ENCODE assay signal across 1 cellular context in the genomic region with DNA sequence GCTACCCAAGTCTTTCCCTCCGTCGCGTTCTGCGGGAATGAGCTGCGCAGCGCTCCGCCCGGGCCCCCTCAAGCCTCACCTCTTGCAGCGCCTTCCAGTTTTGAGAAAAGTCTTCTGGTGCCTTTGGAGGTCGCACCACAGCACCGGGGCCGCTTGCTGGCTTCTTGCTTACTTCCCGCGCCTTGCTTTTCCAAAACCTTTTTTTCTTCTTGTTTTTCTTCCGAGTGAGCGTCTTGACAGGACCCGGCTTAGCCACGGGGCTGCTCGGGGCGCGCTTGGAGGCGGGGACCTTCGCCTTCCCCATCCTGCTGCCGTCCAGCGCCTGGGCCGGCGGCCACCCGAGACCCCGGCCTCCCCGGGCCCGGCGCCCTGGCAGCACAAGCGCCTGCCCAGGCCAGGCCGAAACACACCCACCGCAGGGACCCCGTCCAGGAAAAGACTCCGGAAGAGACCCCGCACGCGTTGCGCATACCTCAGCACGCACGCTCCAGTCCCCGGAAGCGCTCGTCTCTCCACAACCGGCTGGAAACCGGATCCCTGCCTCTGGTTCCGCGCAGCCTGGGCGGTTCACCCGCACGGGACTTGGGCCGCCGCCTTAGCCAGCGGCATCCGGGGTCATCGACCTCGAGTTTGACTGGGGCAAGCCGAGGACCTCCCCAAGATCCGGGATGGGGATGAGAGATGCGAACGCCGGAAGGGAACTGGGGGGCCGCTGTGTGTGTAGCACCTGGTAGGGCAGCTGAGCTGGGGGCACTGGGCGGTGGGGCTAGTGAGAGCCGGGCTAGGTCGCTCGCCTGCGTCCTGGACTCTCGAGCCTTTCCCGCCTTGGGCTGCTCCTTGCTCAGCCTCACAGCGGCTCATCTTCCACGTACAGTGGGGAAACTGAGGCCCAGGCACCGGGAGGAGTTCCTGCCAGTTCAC.
A peak's percentile ranks its signal among the peaks of the same experiment; 100 is the strongest.
TF ChIP-seq lines count a peak whose summit lies in the region.

A gene with protein sequence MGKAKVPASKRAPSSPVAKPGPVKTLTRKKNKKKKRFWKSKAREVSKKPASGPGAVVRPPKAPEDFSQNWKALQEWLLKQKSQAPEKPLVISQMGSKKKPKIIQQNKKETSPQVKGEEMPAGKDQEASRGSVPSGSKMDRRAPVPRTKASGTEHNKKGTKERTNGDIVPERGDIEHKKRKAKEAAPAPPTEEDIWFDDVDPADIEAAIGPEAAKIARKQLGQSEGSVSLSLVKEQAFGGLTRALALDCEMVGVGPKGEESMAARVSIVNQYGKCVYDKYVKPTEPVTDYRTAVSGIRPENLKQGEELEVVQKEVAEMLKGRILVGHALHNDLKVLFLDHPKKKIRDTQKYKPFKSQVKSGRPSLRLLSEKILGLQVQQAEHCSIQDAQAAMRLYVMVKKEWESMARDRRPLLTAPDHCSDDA (minus strand): TSS at position 470 of the 921 bp plus-strand sequence. CDS start 166 bp downstream, at position 304.

TF ChIP-seq in H1, 55 proteins besides CTCF, POLR2A, EP300 and RAD21 (continued from another document):
- TF ChIP-seq ATF2 (IDR thresholded peaks at IDR 0.05; ENCODE audit: low read length) (no peak), MAFK (IDR thresholded peaks at IDR 0.05; ENCODE audit: low read depth, low read length) (no peak), PHF8 (conservative IDR thresholded peaks at IDR 0.05; ENCODE audit: low read depth, low read length) (peak; percentile 59), CTBP2 (IDR thresholded peaks at IDR 0.05; ENCODE audit: borderline replicate concordance, insufficient read depth, insufficient read length, low read length) (peak; percentile 91), JUN (IDR thresholded peaks at IDR 0.05; ENCODE audit: low read depth, low read length) (no peak), RXRA (IDR thresholded peaks at IDR 0.05; ENCODE audit: insufficient read depth, low read depth, low read length) (0 out of 2 replicates have a peak, but pooled peaks have one; percentile 82), JUND (IDR thresholded peaks at IDR 0.05; ENCODE audit: low read length) (0 out of 2 replicates have a peak, but pooled peaks have one; percentile 29), BACH1 (IDR thresholded peaks at IDR 0.05; ENCODE audit: low read length) (no peak), CHD1 (IDR thresholded peaks at IDR 0.05; ENCODE audit: low read depth, low read length) (no peak), TAF1 (IDR thresholded peaks at IDR 0.05; ENCODE audit: low read depth, low read length) (peak; percentile 83), HDAC2 (IDR thresholded peaks at IDR 0.05; ENCODE audit: borderline replicate concordance in 1 of 2, low read depth in 2 of 2, low read length in 2 of 2) (peak in 1 of 2 experiments; percentile 92; a peak in 2 of 4 replicates), BCL11A (IDR thresholded peaks at IDR 0.05; ENCODE audit: low read depth in 2 of 2, low read length in 2 of 2) (no peak), POU5F1 (IDR thresholded peaks at IDR 0.05; ENCODE audit: low read depth, low read length) (no peak), KDM5A (IDR thresholded peaks at IDR 0.05; ENCODE audit: low read length) (peak; percentile 65), CEBPB (IDR thresholded peaks at IDR 0.05; ENCODE audit: low read depth, low read length) (no peak), SIRT6 (IDR thresholded peaks at IDR 0.05; ENCODE audit: low read length) (no peak), RNF2 (IDR thresholded peaks at IDR 0.05; ENCODE audit: borderline replicate concordance, low read depth, low read length, missing control alignments, poor library complexity, severe bottlenecking) (no peak), EGR1 (IDR thresholded peaks at IDR 0.05; ENCODE audit: borderline replicate concordance, low read depth, low read length) (peak; percentile 69; the same call in 1 of the 2 replicates), HDAC6 (IDR thresholded peaks at IDR 0.05; ENCODE audit: low read depth, low read length) (no peak), ZNF274 (IDR thresholded peaks at IDR 0.05; ENCODE audit: borderline replicate concordance, extremely low read depth, low read length) (no peak), SIN3A (conservative IDR thresholded peaks at IDR 0.05 in 1 of 2, IDR thresholded peaks at IDR 0.05 in 1 of 2; ENCODE audit: low read depth in 1 of 2, low read length in 2 of 2) (peak; percentile 22 to 95; a peak in 2 of 4 replicates), NANOG (IDR thresholded peaks at IDR 0.05; ENCODE audit: insufficient read depth, low read depth, low read length, poor library complexity, severe bottlenecking) (no peak), SP1 (IDR thresholded peaks at IDR 0.05; ENCODE audit: low read depth, low read length) (peak; percentile 60; the same call in 1 of the 2 replicates), KDM4A (IDR thresholded peaks at IDR 0.05; ENCODE audit: low read depth, low read length, severe bottlenecking) (peak; percentile 71), CBX5 (IDR thresholded peaks at IDR 0.05; ENCODE audit: low read depth, low read length) (no peak), SAP30 (IDR thresholded peaks at IDR 0.05; ENCODE audit: insufficient read depth, insufficient replicate concordance, low read length) (no peak), NRF1 (IDR thresholded peaks at IDR 0.05; ENCODE audit: low read depth, low read length) (peak; percentile 2; the same call in 1 of the 2 replicates), CHD2 (IDR thresholded peaks at IDR 0.05; ENCODE audit: low read length) (peak; percentile 57; the same call in 1 of the 2 replicates), TCF12 (IDR thresholded peaks at IDR 0.05; ENCODE audit: low read depth, low read length) (no peak), SP2 (IDR thresholded peaks at IDR 0.05; ENCODE audit: low read length) (no peak), SIX5 (IDR thresholded peaks at IDR 0.05; ENCODE audit: low read depth, low read length) (no peak), CREB1 (IDR thresholded peaks at IDR 0.05) (peak; percentile 74; the same call in 1 of the 2 replicates), CBX8 (IDR thresholded peaks at IDR 0.05; ENCODE audit: borderline replicate concordance, low read depth, low read length) (no peak), TAF7 (optimal IDR thresholded peaks at IDR 0.05; ENCODE audit: borderline replicate concordance, low read depth, low read length) (no peak), GTF2F1 (IDR thresholded peaks at IDR 0.05; ENCODE audit: borderline replicate concordance, low read depth, low read length) (no peak), BRCA1 (IDR thresholded peaks at IDR 0.05; ENCODE audit: low read depth, low read length) (no peak), FOSL1 (IDR thresholded peaks at IDR 0.05; ENCODE audit: insufficient read depth, low read depth, low read length) (no peak), POLR2AphosphoS5 (IDR thresholded peaks at IDR 0.05; ENCODE audit: low read depth, low read length) (peak; percentile 63), SP4 (IDR thresholded peaks at IDR 0.05; ENCODE audit: low read length) (peak; percentile 79; the same call in 1 of the 2 replicates), ASH2L (IDR thresholded peaks at IDR 0.05; ENCODE audit: low read length) (peak; percentile 96)
- TF ChIP-seq, protein P1, sequence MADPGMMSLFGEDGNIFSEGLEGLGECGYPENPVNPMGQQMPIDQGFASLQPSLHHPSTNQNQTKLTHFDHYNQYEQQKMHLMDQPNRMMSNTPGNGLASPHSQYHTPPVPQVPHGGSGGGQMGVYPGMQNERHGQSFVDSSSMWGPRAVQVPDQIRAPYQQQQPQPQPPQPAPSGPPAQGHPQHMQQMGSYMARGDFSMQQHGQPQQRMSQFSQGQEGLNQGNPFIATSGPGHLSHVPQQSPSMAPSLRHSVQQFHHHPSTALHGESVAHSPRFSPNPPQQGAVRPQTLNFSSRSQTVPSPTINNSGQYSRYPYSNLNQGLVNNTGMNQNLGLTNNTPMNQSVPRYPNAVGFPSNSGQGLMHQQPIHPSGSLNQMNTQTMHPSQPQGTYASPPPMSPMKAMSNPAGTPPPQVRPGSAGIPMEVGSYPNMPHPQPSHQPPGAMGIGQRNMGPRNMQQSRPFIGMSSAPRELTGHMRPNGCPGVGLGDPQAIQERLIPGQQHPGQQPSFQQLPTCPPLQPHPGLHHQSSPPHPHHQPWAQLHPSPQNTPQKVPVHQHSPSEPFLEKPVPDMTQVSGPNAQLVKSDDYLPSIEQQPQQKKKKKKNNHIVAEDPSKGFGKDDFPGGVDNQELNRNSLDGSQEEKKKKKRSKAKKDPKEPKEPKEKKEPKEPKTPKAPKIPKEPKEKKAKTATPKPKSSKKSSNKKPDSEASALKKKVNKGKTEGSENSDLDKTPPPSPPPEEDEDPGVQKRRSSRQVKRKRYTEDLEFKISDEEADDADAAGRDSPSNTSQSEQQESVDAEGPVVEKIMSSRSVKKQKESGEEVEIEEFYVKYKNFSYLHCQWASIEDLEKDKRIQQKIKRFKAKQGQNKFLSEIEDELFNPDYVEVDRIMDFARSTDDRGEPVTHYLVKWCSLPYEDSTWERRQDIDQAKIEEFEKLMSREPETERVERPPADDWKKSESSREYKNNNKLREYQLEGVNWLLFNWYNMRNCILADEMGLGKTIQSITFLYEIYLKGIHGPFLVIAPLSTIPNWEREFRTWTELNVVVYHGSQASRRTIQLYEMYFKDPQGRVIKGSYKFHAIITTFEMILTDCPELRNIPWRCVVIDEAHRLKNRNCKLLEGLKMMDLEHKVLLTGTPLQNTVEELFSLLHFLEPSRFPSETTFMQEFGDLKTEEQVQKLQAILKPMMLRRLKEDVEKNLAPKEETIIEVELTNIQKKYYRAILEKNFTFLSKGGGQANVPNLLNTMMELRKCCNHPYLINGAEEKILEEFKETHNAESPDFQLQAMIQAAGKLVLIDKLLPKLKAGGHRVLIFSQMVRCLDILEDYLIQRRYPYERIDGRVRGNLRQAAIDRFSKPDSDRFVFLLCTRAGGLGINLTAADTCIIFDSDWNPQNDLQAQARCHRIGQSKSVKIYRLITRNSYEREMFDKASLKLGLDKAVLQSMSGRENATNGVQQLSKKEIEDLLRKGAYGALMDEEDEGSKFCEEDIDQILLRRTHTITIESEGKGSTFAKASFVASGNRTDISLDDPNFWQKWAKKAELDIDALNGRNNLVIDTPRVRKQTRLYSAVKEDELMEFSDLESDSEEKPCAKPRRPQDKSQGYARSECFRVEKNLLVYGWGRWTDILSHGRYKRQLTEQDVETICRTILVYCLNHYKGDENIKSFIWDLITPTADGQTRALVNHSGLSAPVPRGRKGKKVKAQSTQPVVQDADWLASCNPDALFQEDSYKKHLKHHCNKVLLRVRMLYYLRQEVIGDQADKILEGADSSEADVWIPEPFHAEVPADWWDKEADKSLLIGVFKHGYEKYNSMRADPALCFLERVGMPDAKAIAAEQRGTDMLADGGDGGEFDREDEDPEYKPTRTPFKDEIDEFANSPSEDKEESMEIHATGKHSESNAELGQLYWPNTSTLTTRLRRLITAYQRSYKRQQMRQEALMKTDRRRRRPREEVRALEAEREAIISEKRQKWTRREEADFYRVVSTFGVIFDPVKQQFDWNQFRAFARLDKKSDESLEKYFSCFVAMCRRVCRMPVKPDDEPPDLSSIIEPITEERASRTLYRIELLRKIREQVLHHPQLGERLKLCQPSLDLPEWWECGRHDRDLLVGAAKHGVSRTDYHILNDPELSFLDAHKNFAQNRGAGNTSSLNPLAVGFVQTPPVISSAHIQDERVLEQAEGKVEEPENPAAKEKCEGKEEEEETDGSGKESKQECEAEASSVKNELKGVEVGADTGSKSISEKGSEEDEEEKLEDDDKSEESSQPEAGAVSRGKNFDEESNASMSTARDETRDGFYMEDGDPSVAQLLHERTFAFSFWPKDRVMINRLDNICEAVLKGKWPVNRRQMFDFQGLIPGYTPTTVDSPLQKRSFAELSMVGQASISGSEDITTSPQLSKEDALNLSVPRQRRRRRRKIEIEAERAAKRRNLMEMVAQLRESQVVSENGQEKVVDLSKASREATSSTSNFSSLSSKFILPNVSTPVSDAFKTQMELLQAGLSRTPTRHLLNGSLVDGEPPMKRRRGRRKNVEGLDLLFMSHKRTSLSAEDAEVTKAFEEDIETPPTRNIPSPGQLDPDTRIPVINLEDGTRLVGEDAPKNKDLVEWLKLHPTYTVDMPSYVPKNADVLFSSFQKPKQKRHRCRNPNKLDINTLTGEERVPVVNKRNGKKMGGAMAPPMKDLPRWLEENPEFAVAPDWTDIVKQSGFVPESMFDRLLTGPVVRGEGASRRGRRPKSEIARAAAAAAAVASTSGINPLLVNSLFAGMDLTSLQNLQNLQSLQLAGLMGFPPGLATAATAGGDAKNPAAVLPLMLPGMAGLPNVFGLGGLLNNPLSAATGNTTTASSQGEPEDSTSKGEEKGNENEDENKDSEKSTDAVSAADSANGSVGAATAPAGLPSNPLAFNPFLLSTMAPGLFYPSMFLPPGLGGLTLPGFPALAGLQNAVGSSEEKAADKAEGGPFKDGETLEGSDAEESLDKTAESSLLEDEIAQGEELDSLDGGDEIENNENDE (IDR thresholded peaks at IDR 0.05; ENCODE audit: insufficient replicate concordance, low read length), result peak; percentile 31
- TF ChIP-seq, protein P2, sequence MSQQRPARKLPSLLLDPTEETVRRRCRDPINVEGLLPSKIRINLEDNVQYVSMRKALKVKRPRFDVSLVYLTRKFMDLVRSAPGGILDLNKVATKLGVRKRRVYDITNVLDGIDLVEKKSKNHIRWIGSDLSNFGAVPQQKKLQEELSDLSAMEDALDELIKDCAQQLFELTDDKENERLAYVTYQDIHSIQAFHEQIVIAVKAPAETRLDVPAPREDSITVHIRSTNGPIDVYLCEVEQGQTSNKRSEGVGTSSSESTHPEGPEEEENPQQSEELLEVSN (IDR thresholded peaks at IDR 0.05), result peak; percentile 78; the same call in 1 of the 2 replicates
- TF ChIP-seq, protein P3, sequence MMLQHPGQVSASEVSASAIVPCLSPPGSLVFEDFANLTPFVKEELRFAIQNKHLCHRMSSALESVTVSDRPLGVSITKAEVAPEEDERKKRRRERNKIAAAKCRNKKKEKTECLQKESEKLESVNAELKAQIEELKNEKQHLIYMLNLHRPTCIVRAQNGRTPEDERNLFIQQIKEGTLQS (IDR thresholded peaks at IDR 0.05; ENCODE audit: insufficient read depth, low read depth, low read length), result no peak
- TF ChIP-seq, protein P4, sequence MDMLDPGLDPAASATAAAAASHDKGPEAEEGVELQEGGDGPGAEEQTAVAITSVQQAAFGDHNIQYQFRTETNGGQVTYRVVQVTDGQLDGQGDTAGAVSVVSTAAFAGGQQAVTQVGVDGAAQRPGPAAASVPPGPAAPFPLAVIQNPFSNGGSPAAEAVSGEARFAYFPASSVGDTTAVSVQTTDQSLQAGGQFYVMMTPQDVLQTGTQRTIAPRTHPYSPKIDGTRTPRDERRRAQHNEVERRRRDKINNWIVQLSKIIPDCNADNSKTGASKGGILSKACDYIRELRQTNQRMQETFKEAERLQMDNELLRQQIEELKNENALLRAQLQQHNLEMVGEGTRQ (IDR thresholded peaks at IDR 0.05; ENCODE audit: low read length), result no peak
